Comparison of ENCODE assay signal across 10 cellular contexts in the genomic region with DNA sequence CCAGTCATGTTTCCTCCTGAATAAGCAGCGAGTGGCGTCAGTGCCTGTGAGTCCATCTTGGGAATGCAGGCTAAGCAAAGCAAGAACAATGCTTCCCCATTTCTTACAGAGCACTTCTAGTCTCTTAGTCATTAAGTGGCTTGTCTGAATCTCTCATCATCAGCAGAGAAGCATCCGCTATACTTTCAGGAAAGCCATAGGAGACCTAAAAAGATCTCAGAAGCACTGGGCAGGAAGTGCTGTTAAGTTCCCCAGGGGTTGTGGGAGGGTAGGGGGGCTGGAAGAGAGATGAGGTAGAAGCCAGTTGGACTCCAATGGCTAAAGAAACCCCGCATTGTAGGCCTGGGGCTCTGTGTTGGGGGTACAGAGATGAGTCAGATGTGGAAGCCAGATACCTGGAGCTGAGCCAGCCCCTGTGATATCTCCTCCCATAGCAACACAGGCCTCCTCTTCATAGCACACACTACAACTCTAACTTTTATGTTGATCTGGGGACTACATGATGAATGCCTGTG. TPM values are rescaled to one million over a fixed set of nuclear protein-coding genes. Genes with fewer than 3 reads are reported as not detected.
DNase-seq lines count a peak whose midpoint lies in the region; ATAC-seq and TF ChIP-seq lines count a peak whose summit lies in the region.
"Had no signal": no experiment of that assay in that cellular context is flagged by ENCODE, and none has a peak within 500 bp of the region (broad histone marks: within the 10 kb centered on the region; RNA-seq: fewer than 3 reads in every experiment).

No MANE protein-coding gene starts in this region.

- no peak for TF ChIP-seq CTCF in left lung (IDR thresholded peaks at IDR 0.05)
- TF ChIP-seq CTCF in progenitor cell of endocrine pancreas (IDR thresholded peaks at IDR 0.05; ENCODE audit: unreplicated experiment) = no peak

- no peak overlapping the region for H3K4me3 Mint-ChIP-seq in activated naive CD8-positive, alpha-beta T cell treated with anti-CD3 and anti-CD28 coated beads, Interleukin-2, amount 50 U/mL, for 24 hours
- H3K4me3 Mint-ChIP-seq in progenitor cell of endocrine pancreas (ENCODE audit: low read depth) = no peak overlapping the region

- DNase-seq in left lung (no peak), progenitor cell of endocrine pancreas (ENCODE audit: low spot score, unreplicated experiment) (no peak), NCI-H146 treated with DMSO at 0.1 percent for 48 hours (lab: John Stamatoyannopoulos, UW; ENCODE audit: unreplicated experiment) (no peak)
- no peak for DNase-seq in activated naive CD8-positive, alpha-beta T cell treated with anti-CD3 and anti-CD28 coated beads, Interleukin-2, amount 50 U/mL, for 24 hours
- DNase-seq in activated CD4-positive, alpha-beta T cell treated with anti-CD3 and anti-CD28 coated beads for 48 hours = no peak
- DNase-seq: NCI-H2081 had no signal

- no peaks in the 10 kb centered on the region for H3K36me3 ChIP-seq in left lung

- no peaks in the 10 kb centered on the region for H3K9me3 ChIP-seq in left lung

- peaks cover 0 to 10% of the 10 kb centered on the region in 2 donors for H3K4me1 ChIP-seq in left lung

- no peaks in the 10 kb centered on the region for H3K36me3 Mint-ChIP-seq in activated naive CD8-positive, alpha-beta T cell treated with anti-CD3 and anti-CD28 coated beads, Interleukin-2, amount 50 U/mL, for 24 hours (ENCODE audit: low read depth)
- no peaks in the 10 kb centered on the region for H3K36me3 Mint-ChIP-seq in progenitor cell of endocrine pancreas (ENCODE audit: insufficient read depth)

- no peak overlapping the region for H3K27ac Mint-ChIP-seq in activated naive CD8-positive, alpha-beta T cell treated with anti-CD3 and anti-CD28 coated beads, Interleukin-2, amount 50 U/mL, for 24 hours
- no peak overlapping the region for H3K27ac Mint-ChIP-seq in progenitor cell of endocrine pancreas

- H3K9me3 Mint-ChIP-seq in activated naive CD8-positive, alpha-beta T cell treated with anti-CD3 and anti-CD28 coated beads, Interleukin-2, amount 50 U/mL, for 24 hours = no peaks in the 10 kb centered on the region
- H3K9me3 Mint-ChIP-seq in progenitor cell of endocrine pancreas (ENCODE audit: low read depth) = no peaks in the 10 kb centered on the region

- no peaks in the 10 kb centered on the region for H3K27me3 ChIP-seq in left lung

- peaks cover 1% of the 10 kb centered on the region for H3K27me3 Mint-ChIP-seq in activated naive CD8-positive, alpha-beta T cell treated with anti-CD3 and anti-CD28 coated beads, Interleukin-2, amount 50 U/mL, for 24 hours
- peaks cover 57% of the 10 kb centered on the region for H3K27me3 Mint-ChIP-seq in progenitor cell of endocrine pancreas

- H3K27ac ChIP-seq in left lung = peak overlapping the region in 1 of 2 donors; percentile 64

- H3K4me3 ChIP-seq in left lung = no peak overlapping the region
- H3K4me3 ChIP-seq: coronary artery had no signal

- H3K4me1 Mint-ChIP-seq in activated naive CD8-positive, alpha-beta T cell treated with anti-CD3 and anti-CD28 coated beads, Interleukin-2, amount 50 U/mL, for 24 hours = peaks cover 9% of the 10 kb centered on the region
- no peaks in the 10 kb centered on the region for H3K4me1 Mint-ChIP-seq in progenitor cell of endocrine pancreas (ENCODE audit: low read depth)

- ATAC-seq in GM18519 (IDR thresholded peaks at IDR 0.05; ENCODE audit: low FRiP score, unreplicated experiment) (peak; percentile 76), GM21717 (IDR thresholded peaks at IDR 0.05; ENCODE audit: unreplicated experiment) (peak; percentile 53), HG03565 (IDR thresholded peaks at IDR 0.05; ENCODE audit: unreplicated experiment) (peak; percentile 82), left lung (peak; percentile 53)
- no peak for ATAC-seq in activated naive CD8-positive, alpha-beta T cell treated with anti-CD3 and anti-CD28 coated beads, Interleukin-2, amount 50 U/mL, for 24 hours

- intact Hi-C loops in left lung (cut with DNase I) = no loop called here

RNA-seq across cellular contexts. Expression of gene SYT6, which starts 44.9 kb away (rescaled TPM):
- total RNA-seq in left lung (not detected), progenitor cell of endocrine pancreas (0.98 and 1.2 TPM in 2 replicates)
